Comparison of ENCODE assay signal across 8 cellular contexts in the genomic region with DNA sequence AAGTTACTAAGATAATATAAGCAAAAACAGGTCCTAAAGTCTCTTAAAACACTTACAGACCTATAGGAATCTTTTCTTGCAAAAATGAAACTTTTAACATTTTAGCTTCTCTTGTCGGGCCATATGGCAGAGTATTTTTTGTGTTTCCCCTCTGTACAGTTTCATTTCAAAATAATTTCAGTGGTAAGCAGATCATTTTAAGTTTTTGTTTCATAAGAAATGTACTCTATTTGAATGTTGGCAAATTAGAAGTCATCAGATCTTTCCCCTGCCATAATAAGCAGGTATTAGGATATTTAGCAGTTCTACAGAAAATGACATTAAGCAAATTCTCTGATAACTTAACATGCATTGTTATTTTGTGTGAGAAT. TPM values are rescaled to one million over a fixed set of nuclear protein-coding genes. Genes with fewer than 3 reads are reported as not detected.
A peak's percentile ranks its signal among the peaks of the same experiment; 100 is the strongest.
DNase-seq lines count a peak whose midpoint lies in the region; ATAC-seq, FAIRE-seq and TF ChIP-seq lines count a peak whose summit lies in the region.

No MANE protein-coding gene starts in this region.

- H3K4me3 ChIP-seq in BE2C (ENCODE audit: low read depth, low read length) (peak overlapping the region; percentile 23), fibroblast of pulmonary artery (replicated peaks; ENCODE audit: low read depth, low read length) (peak overlapping the region; percentile 18), adrenal gland (peak overlapping the region in 1 of 4 donors; percentile 10)

- WGBS in adrenal gland, 4 donors, result 43 to 67% (median 63%) methylated on average over 1 of the region's 1 CpG

- no peak for FAIRE-seq in RCC 7860 (lab: Jason Lieb, UNC)

- DNase-seq in BE2C (no peak), fibroblast of pulmonary artery (ENCODE audit: low read depth) (no peak), NCI-H1105 (lab: John Stamatoyannopoulos, UW) (no peak), adrenal gland (no peak), germinal center (ENCODE audit: low spot score) (no peak), RCC 7860 (ENCODE audit: low spot score) (no peak)

- TF ChIP-seq CTCF in BE2C (IDR thresholded peaks at IDR 0.05; ENCODE audit: low read depth, low read length), result no peak
- no peak for TF ChIP-seq CTCF in fibroblast of pulmonary artery (IDR thresholded peaks at IDR 0.05; ENCODE audit: low read length, missing control alignments)
- no peak for TF ChIP-seq CTCF in adrenal gland (IDR thresholded peaks at IDR 0.05)

- H3K36me3 ChIP-seq in BE2C (no peaks in the 10 kb centered on the region), adrenal gland (replicated peaks in 1 of 2) (no peaks in the 10 kb centered on the region)

- ATAC-seq in GM19463 (IDR thresholded peaks at IDR 0.05; ENCODE audit: unreplicated experiment), result peak; percentile 26
- peak; percentile 42 for ATAC-seq in HG03460 (IDR thresholded peaks at IDR 0.05; ENCODE audit: unreplicated experiment)

- peaks cover 19% of the 10 kb centered on the region for H3K4me1 ChIP-seq in BE2C
- H3K4me1 ChIP-seq in adrenal gland (replicated peaks in 1 of 2), result peaks cover 12 to 42% of the 10 kb centered on the region in 2 donors

- H3K9me3 ChIP-seq in BE2C (no peaks in the 10 kb centered on the region), adrenal gland (replicated peaks in 1 of 3) (no peaks in the 10 kb centered on the region)

- TF ChIP-seq POLR2A in adrenal gland (IDR thresholded peaks at IDR 0.05), result no peak

- intact Hi-C loops in adrenal gland (cut with DNase I), result no loop called here

- no peaks in the 10 kb centered on the region for H3K27me3 ChIP-seq in BE2C
- H3K27me3 ChIP-seq in adrenal gland, result no peaks in the 10 kb centered on the region

- peak overlapping the region in 2 of 5 donors; percentile 46 to 64 for H3K27ac ChIP-seq in adrenal gland

RNA-seq across cellular contexts. Expression of a gene that starts 37.9 kb away (rescaled TPM):
- 15.8 TPM for polyA plus RNA-seq in BE2C (2012; ENCODE audit: insufficient read depth, insufficient read length, low read depth)
- 10 to 100 TPM; 30.5 to 76.9 (median 55.2) TPM for total RNA-seq in adrenal gland
- 10 to 100 TPM; 15.5 to 28.1 (median 18.6) TPM for polyA plus RNA-seq in adrenal gland
